ENCODE assay signal across 8 cellular contexts in genomic region chr1:206674745-206675175, GRCh38. TPM values are rescaled to one million over a fixed set of nuclear protein-coding genes. Genes with fewer than 3 reads are reported as not detected.
A peak's percentile ranks its signal among the peaks of the same experiment; 100 is the strongest.
DNase-seq lines count a peak whose midpoint lies in the region; ATAC-seq and TF ChIP-seq lines count a peak whose summit lies in the region.
"Had no signal": no experiment of that assay in that cellular context is flagged by ENCODE, and none has a peak within 500 bp of the region (broad histone marks: within the 10 kb centered on the region; RNA-seq: fewer than 3 reads in every experiment).

No MANE protein-coding gene starts in this region.

- peak overlapping the region; percentile 66 for H3K27ac ChIP-seq in brain microvascular endothelial cell
- H3K27ac ChIP-seq in tibial nerve = peak overlapping the region in 3 of 4 donors; percentile 5 to 28 (median 27)

- intact Hi-C loops in left colon (cut with DNase I, micrococcal nuclease) = no loop called here

- H3K9me3 ChIP-seq in tibial nerve = no peaks in the 10 kb centered on the region

- TF ChIP-seq CTCF in brain microvascular endothelial cell (IDR thresholded peaks at IDR 0.05; ENCODE audit: low read depth, low read length, missing control alignments) = no peak
- no peak for TF ChIP-seq CTCF in tibial nerve (IDR thresholded peaks at IDR 0.05)

- H3K4me3 Mint-ChIP-seq in naive thymus-derived CD8-positive, alpha-beta T cell = no peak overlapping the region
- H3K4me3 Mint-ChIP-seq: activated CD8-positive, alpha-beta T cell treated with anti-CD3 and anti-CD28 coated beads, Interleukin-2, amount 10 ng/mL, durations not matched to agents 7 days and 5 days had no signal

- H3K27ac Mint-ChIP-seq in naive thymus-derived CD8-positive, alpha-beta T cell = no peak overlapping the region
- H3K27ac Mint-ChIP-seq: activated CD8-positive, alpha-beta T cell treated with anti-CD3 and anti-CD28 coated beads, Interleukin-2, amount 10 ng/mL, durations not matched to agents 7 days and 5 days had no signal

- H3K27me3 Mint-ChIP-seq in naive thymus-derived CD8-positive, alpha-beta T cell = peaks cover 0 to 10% (median 0%) of the 10 kb centered on the region in 5 donors

- DNase-seq in HT1080 (ENCODE audit: low read depth) = peak; percentile 97
- peak; percentile 99 for DNase-seq in brain microvascular endothelial cell
- DNase-seq in left colon = peak; percentile 59 to 87
- DNase-seq in tibial nerve (ENCODE audit: low spot score in 2 of 2) = peak in 1 of 2 donors; percentile 28
- no peak for DNase-seq in naive thymus-derived CD8-positive, alpha-beta T cell
- DNase-seq in NOMO-1 treated with dmso at 0.1 percent for 144 hours (lab: John Stamatoyannopoulos, UW; ENCODE audit: unreplicated experiment) = no peak
- DNase-seq: activated CD8-positive, alpha-beta T cell treated with anti-CD3 and anti-CD28 coated beads, Interleukin-2, amount 10 ng/mL, durations not matched to agents 7 days and 5 days had no signal

- TF ChIP-seq EP300 in tibial nerve (IDR thresholded peaks at IDR 0.05) = peak; percentile 14 to 32

- no peaks in the 10 kb centered on the region for H3K36me3 ChIP-seq in brain microvascular endothelial cell (replicated peaks)
- H3K36me3 ChIP-seq in tibial nerve = no peaks in the 10 kb centered on the region

- H3K36me3 Mint-ChIP-seq in naive thymus-derived CD8-positive, alpha-beta T cell = no peaks in the 10 kb centered on the region

- WGBS in tibial nerve, 2 donors = 80 to 100% methylated on average over 1 of the region's 1 CpG

- peaks cover 0 to 28% (median 5%) of the 10 kb centered on the region in 4 donors for H3K4me1 ChIP-seq in tibial nerve

- in situ Hi-C loops in brain microvascular endothelial cell (cut with HindIII; ENCODE audit: low pct_ligation_motif_present, low sequenced_read_pairs) = no loop called here

- peaks cover 0 to 15% (median under 1%) of the 10 kb centered on the region in 4 donors for H3K4me1 Mint-ChIP-seq in naive thymus-derived CD8-positive, alpha-beta T cell

- no peak for TF ChIP-seq POLR2A in tibial nerve (IDR thresholded peaks at IDR 0.05)

- no peaks in the 10 kb centered on the region for H3K9me3 Mint-ChIP-seq in naive thymus-derived CD8-positive, alpha-beta T cell

- POLR2A ChIA-PET in naive thymus-derived CD8-positive, alpha-beta T cell (lab: Charles Lee) = no interaction called here

- ATAC-seq in left colon (peak; percentile 53), HG02981 (IDR thresholded peaks at IDR 0.05; ENCODE audit: unreplicated experiment) (no peak)
- no peak for ATAC-seq in naive thymus-derived CD8-positive, alpha-beta T cell
- ATAC-seq: activated CD8-positive, alpha-beta T cell treated with anti-CD3 and anti-CD28 coated beads, Interleukin-2, amount 10 ng/mL, durations not matched to agents 7 days and 5 days had no signal

- no peak overlapping the region for H3K4me3 ChIP-seq in brain microvascular endothelial cell (ENCODE audit: low read depth, low read length)
- no peak overlapping the region for H3K4me3 ChIP-seq in tibial nerve

- H3K27me3 ChIP-seq in brain microvascular endothelial cell (replicated peaks) (no peaks in the 10 kb centered on the region), tibial nerve (no peaks in the 10 kb centered on the region)

RNA-seq across cellular contexts. Expression of gene MAPKAPK2, which starts 9.9 kb away (rescaled TPM):
- total RNA-seq in HT1080 (2014; rRNA removed; shearing (Covaris generic)) = 41.7 and 51.1 TPM in 2 replicates
- 52.6 and 58.3 TPM in 2 replicates for polyA plus RNA-seq in HT1080 (2015; cell fraction: cytosol; rRNA removed)
- 50.6 and 51.9 TPM in 2 replicates for polyA plus RNA-seq in HT1080 (2015; cell fraction: nucleus; rRNA removed)
- total RNA-seq in left colon = 10 to 100 TPM; 62.5 to 80.8 TPM
- total RNA-seq in tibial nerve = 10 to 100 TPM; 30.6 to 49.5 (median 38.2) TPM
- 10 to 100 TPM; 52.2 to 55.8 TPM for total RNA-seq in naive thymus-derived CD8-positive, alpha-beta T cell
- polyA plus RNA-seq in naive thymus-derived CD8-positive, alpha-beta T cell = 1 to 10 TPM; 1.3 to 2.5 (median 1.6) TPM

RNA-seq across cellular contexts. Expression of gene DYRK3, which starts 39.4 kb away (rescaled TPM):
- total RNA-seq in HT1080 (2014; rRNA removed; shearing (Covaris generic)) = 40.4 and 43.0 TPM in 2 replicates
- polyA plus RNA-seq in HT1080 (2015; cell fraction: cytosol; rRNA removed) = 22.8 and 25.1 TPM in 2 replicates
- polyA plus RNA-seq in HT1080 (2015; cell fraction: nucleus; rRNA removed) = 34.3 and 35.3 TPM in 2 replicates
- total RNA-seq in left colon (1 to 10 TPM in 1 of 2 donors, under 1 TPM in 1; 0.58 to 1.2 TPM), tibial nerve (10 to 100 TPM in 1 of 4 donors, 1 to 10 TPM in 3; 5.4 to 12.7 (median 5.7) TPM)
- under 1 TPM; 0.22 to 0.34 TPM for total RNA-seq in naive thymus-derived CD8-positive, alpha-beta T cell
- polyA plus RNA-seq in naive thymus-derived CD8-positive, alpha-beta T cell = not detected

Comparison
In these comparisons a context has a peak if more than half of its experiments do, and no peak if none do; other contexts are left out.
1. DNase-seq: peak in HT1080 (single experiment), brain microvascular endothelial cell (single experiment) and left colon (2 of 2); none in naive thymus-derived CD8-positive, alpha-beta T cell (0 of 10) and NOMO-1 treated with dmso at 0.1 percent for 144 hours (single experiment).